25 cellular contexts compared by ENCODE assay signal in the genomic region with DNA sequence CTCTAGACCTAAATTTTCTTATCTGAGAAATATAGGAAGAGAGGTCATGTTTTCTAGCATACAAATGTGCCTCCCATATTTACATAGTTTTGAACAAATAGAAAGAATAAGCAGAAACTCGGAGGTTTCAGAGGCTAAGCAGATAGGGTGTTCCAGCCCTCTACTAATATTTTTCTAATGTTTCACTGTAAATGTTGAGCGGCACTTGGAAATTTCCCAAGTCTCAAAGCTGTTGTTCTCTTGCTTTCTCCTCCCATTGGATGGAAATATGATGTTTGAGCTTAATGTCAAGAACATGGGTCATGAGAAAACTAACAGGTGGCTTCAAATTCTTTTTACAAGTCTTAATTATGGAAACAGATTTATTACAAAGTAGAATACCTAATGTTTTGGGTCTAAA. TPM values are rescaled to one million over a fixed set of nuclear protein-coding genes. Genes with fewer than 3 reads are reported as not detected.
DNase-seq lines count a peak whose midpoint lies in the region; ATAC-seq, FAIRE-seq and TF ChIP-seq lines count a peak whose summit lies in the region.
"Had no signal": no experiment of that assay in that cellular context is flagged by ENCODE, and none has a peak within 500 bp of the region (broad histone marks: within the 10 kb centered on the region; RNA-seq: fewer than 3 reads in every experiment).

No MANE protein-coding gene starts in this region.

- H3K27ac ChIP-seq in HepG2 (ENCODE audit: extremely low read length, insufficient read depth, low read length), result no peak overlapping the region
- H3K27ac ChIP-seq in right lobe of liver, result no peak overlapping the region
- no peak overlapping the region for H3K27ac ChIP-seq in hepatocyte
- H3K27ac ChIP-seq in pancreas, result peak overlapping the region; percentile 27 to 86 (median 82)
- H3K27ac ChIP-seq: BLaER1 treated with 17β-estradiol and CSF1 and Interleukin-3, amounts not matched to agents 10 nM and 100 nM had no signal

- no peaks in the 10 kb centered on the region for H3K9me2 ChIP-seq in hepatocyte (replicated peaks; ENCODE audit: insufficient read depth)

- no peak overlapping the region for H3K4me2 ChIP-seq in HepG2 (ENCODE audit: low read depth, low read length)
- peak overlapping the region; percentile 63 for H3K4me2 ChIP-seq in hepatocyte
- H3K4me2 ChIP-seq: BLaER1 treated with 17β-estradiol and CSF1 and Interleukin-3, amounts not matched to agents 10 nM and 100 nM; GM23338 had no signal

- H3K9me3 ChIP-seq in HepG2 (ENCODE audit: low read length), result no peaks in the 10 kb centered on the region
- no peaks in the 10 kb centered on the region for H3K9me3 ChIP-seq in right lobe of liver
- no peaks in the 10 kb centered on the region for H3K9me3 ChIP-seq in hepatocyte (ENCODE audit: low read depth)
- no peaks in the 10 kb centered on the region for H3K9me3 ChIP-seq in pancreas
- H3K9me3 ChIP-seq: BE2C; BLaER1 treated with 17β-estradiol and CSF1 and Interleukin-3, amounts not matched to agents 10 nM and 100 nM had no signal

- H3K4me1 ChIP-seq in HepG2 (ENCODE audit: insufficient read depth, low read length), result peaks cover 22% of the 10 kb centered on the region
- H3K4me1 ChIP-seq in right lobe of liver, result peaks cover 0 to 19% (median 6%) of the 10 kb centered on the region in 4 donors
- peaks cover 4% of the 10 kb centered on the region for H3K4me1 ChIP-seq in hepatocyte (ENCODE audit: insufficient read depth)
- H3K4me1 ChIP-seq in pancreas, result peaks cover 0 to 3% (median 0%) of the 10 kb centered on the region in 3 donors
- H3K4me1 ChIP-seq: BE2C had no signal

- no peak for TF ChIP-seq RAD21 in HepG2 (CRISPR knock-in tag; IDR thresholded peaks at IDR 0.05)

- CTCF ChIA-PET in HepG2 (lab: Yijun Ruan, JAX; ENCODE audit: low intra/inter-chr PET ratio, low total read pairs), result no interaction called here

- intact Hi-C loops in HepG2 (cut with micrococcal nuclease; ENCODE audit: unreplicated experiment) (no loop called here), right lobe of liver (cut with DNase I) (no loop called here), pancreas (cut with DNase I) (no loop called here)

- TF ChIP-seq POLR2A in HepG2 (IDR thresholded peaks at IDR 0.05; ENCODE audit: insufficient read depth in 1 of 2, low read depth in 2 of 2, low read length in 2 of 2), result no peak
- no peak for TF ChIP-seq POLR2A in right lobe of liver (IDR thresholded peaks at IDR 0.05)

- peak in 1 of 2 experiments; percentile 32; a peak in 1 of 4 replicates for TF ChIP-seq EP300 in HepG2 (IDR thresholded peaks at IDR 0.05; ENCODE audit: low read depth in 2 of 2, low read length in 2 of 2)
- TF ChIP-seq EP300 in HepG2 (CRISPR knock-in tag; IDR thresholded peaks at IDR 0.05; ENCODE audit: borderline replicate concordance), result no peak

- DNase-seq in HepG2 (ENCODE audit: low spot score), result no peak
- no peak for DNase-seq in right lobe of liver
- no peak for DNase-seq in hepatocyte (ENCODE audit: low spot score)
- peak in 1 of 6 donors; percentile 45 for DNase-seq in pancreas
- no peak for DNase-seq in Ammon's horn (ENCODE audit: low spot score)
- DNase-seq: BE2C; CD4-positive, alpha-beta T cell; CD8-positive, alpha-beta memory T cell; DMS 273 treated with DMSO at 0.1 percent for 48 hours; DMS79; EL; GDM1; H9 had no signal

- TF ChIP-seq CTCF in HepG2 (CRISPR knock-in tag; IDR thresholded peaks at IDR 0.05) (no peak), right lobe of liver (IDR thresholded peaks at IDR 0.05) (no peak), hepatocyte (IDR thresholded peaks at IDR 0.05; ENCODE audit: poor library complexity) (no peak), pancreas (IDR thresholded peaks at IDR 0.05) (no peak)

- in situ Hi-C loops in HepG2 (cut with HindIII; ENCODE audit: extremely low pct_ligation_motif_present, low pct_unique_long_range_greater_than_20kb), result no loop called here

- H2AFZ ChIP-seq in HepG2 (ENCODE audit: low read length) (no peak overlapping the region), hepatocyte (no peak overlapping the region)
- H2AFZ ChIP-seq: GM23338 had no signal

- H3K9ac ChIP-seq in HepG2 (ENCODE audit: insufficient read depth, low read depth, low read length), result no peak overlapping the region
- H3K9ac ChIP-seq: BLaER1 treated with 17β-estradiol and CSF1 and Interleukin-3, amounts not matched to agents 10 nM and 100 nM had no signal

- POLR2A ChIA-PET in HepG2 (lab: Yijun Ruan, JAX), result interaction anchor here (1.6 kb wide), 1 partner anchor 12 kb away, joined by 5 read pairs; no protein-coding TSS in a partner anchor

- H3K36me3 ChIP-seq in HepG2 (replicated peaks in 1 of 2; ENCODE audit: control insufficient read depth in 1 of 2, insufficient read depth in 2 of 2, low read length in 2 of 2), result no peaks in the 10 kb centered on the region
- no peaks in the 10 kb centered on the region for H3K36me3 ChIP-seq in right lobe of liver
- H3K36me3 ChIP-seq in hepatocyte (replicated peaks; ENCODE audit: insufficient read depth, low read depth), result no peaks in the 10 kb centered on the region
- H3K36me3 ChIP-seq in pancreas, result peaks cover 0 to 57% (median 0%) of the 10 kb centered on the region in 3 donors
- H3K36me3 ChIP-seq: BE2C; BLaER1 treated with 17β-estradiol and CSF1 and Interleukin-3, amounts not matched to agents 10 nM and 100 nM had no signal

- no peak for ATAC-seq in HepG2
- ATAC-seq in right lobe of liver, result no peak
- peak in 3 of 4 donors; percentile 3 to 27 (median 7) for ATAC-seq in pancreas
- ATAC-seq in HG02642 (IDR thresholded peaks at IDR 0.05; ENCODE audit: poor library complexity, unreplicated experiment), result no peak
- no peak for ATAC-seq in HG02759 (IDR thresholded peaks at IDR 0.05; ENCODE audit: unreplicated experiment)
- ATAC-seq: GM12878, GM23338, HCT116 had no signal

- no peaks in the 10 kb centered on the region for H3K79me2 ChIP-seq in HepG2 (ENCODE audit: insufficient read depth, low read length)
- H3K79me2 ChIP-seq in hepatocyte, result peaks cover 35% of the 10 kb centered on the region

- no peak overlapping the region for H3K4me3 ChIP-seq in HepG2 (replicated peaks in 1 of 3; ENCODE audit: insufficient read depth in 1 of 3, low read depth in 2 of 3, low read length in 3 of 3)
- H3K4me3 ChIP-seq in right lobe of liver, result no peak overlapping the region
- no peak overlapping the region for H3K4me3 ChIP-seq in hepatocyte
- peak overlapping the region; percentile 3 to 53 (median 46) for H3K4me3 ChIP-seq in pancreas
- H3K4me3 ChIP-seq: BLaER1 treated with 17β-estradiol and CSF1 and Interleukin-3, amounts not matched to agents 10 nM and 100 nM; GM12878; GM23338 had no signal

- H3K27me3 ChIP-seq in HepG2 (ENCODE audit: control insufficient read depth in 1 of 2, insufficient read depth in 2 of 2, low read length in 2 of 2), result peaks cover 0 to 20% of the 10 kb centered on the region in 2 experiments; a peak in 3 of 5 replicates
- no peaks in the 10 kb centered on the region for H3K27me3 ChIP-seq in right lobe of liver
- H3K27me3 ChIP-seq in hepatocyte, result peaks cover 2% of the 10 kb centered on the region
- H3K27me3 ChIP-seq in pancreas, result no peaks in the 10 kb centered on the region
- H3K27me3 ChIP-seq: BLaER1 treated with 17β-estradiol and CSF1 and Interleukin-3, amounts not matched to agents 10 nM and 100 nM had no signal

- no peak for FAIRE-seq in HepG2 (lab: Jason Lieb, UNC)
- FAIRE-seq in pancreas (lab: Jason Lieb, UNC), result no peak
- FAIRE-seq: A204.1, D721Med, GM12878, GM19239 had no signal

- 8% methylated on average over 2 of the region's 2 CpGs for WGBS in HepG2 (ENCODE audit: low lambda C conversion rate)
- WGBS in right lobe of liver (ENCODE audit: insufficient coverage, low coverage, low lambda C conversion rate, missing lambda C conversion rate), result 30% methylated on average over 2 of the region's 2 CpGs
- 58% methylated on average over 2 of the region's 2 CpGs for WGBS in hepatocyte (ENCODE audit: low lambda C conversion rate, missing lambda C conversion rate)
- WGBS in pancreas, 2 donors, result 15 to 24% methylated on average over 2 of the region's 2 CpGs

- no peaks in the 10 kb centered on the region for H4K20me1 ChIP-seq in HepG2 (ENCODE audit: insufficient read depth, low read length)
- H4K20me1 ChIP-seq in hepatocyte (ENCODE audit: insufficient read depth, poor library complexity, severe bottlenecking), result no peaks in the 10 kb centered on the region
- H4K20me1 ChIP-seq: BLaER1 treated with 17β-estradiol and CSF1 and Interleukin-3, amounts not matched to agents 10 nM and 100 nM had no signal

- BruUV-seq in HepG2 (replicated peaks; lab: Mats Ljungman, UMichigan), result no TSS peak

RNA-seq across cellular contexts. Expression of a gene that starts 5.1 kb away (rescaled TPM):
- total RNA-seq in HepG2 (2016; rRNA removed; fragmentation: Illumina TruSeq; extraction: Trizol) (12.1 and 14.7 TPM in 2 replicates), right lobe of liver (100 to 1,000 TPM in 3 of 6 experiments, 10 to 100 TPM in 3; 11.9 to 823 (median 161) TPM), hepatocyte (988 and 1,467 TPM in 2 replicates), pancreas (over 10,000 TPM; 18,043 to 26,066 (median 20,523) TPM)
- 5.9 and 13.9 TPM in 2 replicates for total RNA-seq in HepG2 (2016; cell fraction: cytosol; rRNA removed; fragmentation: Illumina TruSeq; extraction: Trizol; ENCODE audit: low read depth)
- total RNA-seq in HepG2 (2016; cell fraction: insoluble cytoplasmic fraction; rRNA removed; fragmentation: Illumina TruSeq; extraction: Trizol), result 11.2 and 17.2 TPM in 2 replicates
- total RNA-seq in HepG2 (2016; cell fraction: membrane; rRNA removed; fragmentation: Illumina TruSeq; extraction: Trizol), result 6.5 and 7.8 TPM in 2 replicates
- total RNA-seq in HepG2 (2016; cell fraction: nucleus; rRNA removed; fragmentation: Illumina TruSeq; extraction: Trizol), result 12.0 and 15.7 TPM in 2 replicates
- polyA plus RNA-seq in HepG2 (2011; rRNA removed) (17.1 and 27.5 TPM in 2 replicates), hepatocyte (2,511 and 2,947 TPM in 2 replicates), pancreas (over 10,000 TPM in 1 of 2 donors, 1,000 to 10,000 TPM in 1; 5,539 to 23,743 TPM)
- polyA plus RNA-seq in HepG2 (2011; cell fraction: cytosol; rRNA removed), result 16.9 and 24.8 TPM in 2 replicates
- 1.2 and 10.2 TPM in 2 replicates for polyA plus RNA-seq in HepG2 (2011; cell fraction: nucleus; rRNA removed)
- 6.0 and 22.0 TPM in 2 replicates for polyA plus RNA-seq in HepG2 (2012)
- polyA plus RNA-seq in HepG2 (2016; cell fraction: cytosol; fragmentation: Illumina TruSeq; extraction: Trizol; ENCODE audit: low read depth), result 5.1 and 7.9 TPM in 2 replicates
- 5.7 and 6.0 TPM in 2 replicates for polyA plus RNA-seq in HepG2 (2016; cell fraction: insoluble cytoplasmic fraction; fragmentation: Illumina TruSeq; extraction: Trizol; ENCODE audit: low read depth)
- polyA plus RNA-seq in HepG2 (2016; cell fraction: membrane; fragmentation: Illumina TruSeq; extraction: Trizol; ENCODE audit: low read depth), result 5.1 TPM in 2 replicates
- polyA plus RNA-seq in HepG2 (2016; cell fraction: nucleus; fragmentation: Illumina TruSeq; extraction: Trizol; ENCODE audit: insufficient read depth, low read depth), result 11.9 and 13.9 TPM in 2 replicates
- 3.9 TPM in 1 of 2 replicates, not detected in the other for polyA minus RNA-seq in HepG2 (2011; rRNA and poly(A)+ RNA removed; ENCODE audit: low replicate concordance)
- 0.88 and 5.3 TPM in 2 replicates for polyA minus RNA-seq in HepG2 (2011; cell fraction: cytosol; rRNA and poly(A)+ RNA removed)
- polyA minus RNA-seq in HepG2 (2011; cell fraction: nucleus; rRNA and poly(A)+ RNA removed), result 1.1 and 1.5 TPM in 2 replicates
- total RNA-seq: CD4-positive, alpha-beta T cell; CD8-positive, alpha-beta memory T cell; GM23338; H4 had no signal
- polyA plus RNA-seq: AG04450; CD14-positive monocyte; CD8-positive, alpha-beta memory T cell; GM12878 had no signal

RNA-seq across cellular contexts. Expression of a gene that starts 43.8 kb away (rescaled TPM):
- total RNA-seq in HepG2 (2016; rRNA removed; fragmentation: Illumina TruSeq; extraction: Trizol) (1.9 and 2.1 TPM in 2 replicates), right lobe of liver (under 1 TPM; 0.07 to 0.56 (median 0.31) TPM), hepatocyte (4.3 and 6.1 TPM in 2 replicates), pancreas (1 to 10 TPM in 1 of 6 donors, under 1 TPM in 5; 0.19 to 1.3 (median 0.67) TPM)
- 0.18 and 0.61 TPM in 2 replicates for total RNA-seq in HepG2 (2016; cell fraction: cytosol; rRNA removed; fragmentation: Illumina TruSeq; extraction: Trizol; ENCODE audit: low read depth)
- total RNA-seq in HepG2 (2016; cell fraction: insoluble cytoplasmic fraction; rRNA removed; fragmentation: Illumina TruSeq; extraction: Trizol), result 1.6 and 3.4 TPM in 2 replicates
- total RNA-seq in HepG2 (2016; cell fraction: membrane; rRNA removed; fragmentation: Illumina TruSeq; extraction: Trizol), result 1.6 and 1.9 TPM in 2 replicates
- 1.6 and 1.8 TPM in 2 replicates for total RNA-seq in HepG2 (2016; cell fraction: nucleus; rRNA removed; fragmentation: Illumina TruSeq; extraction: Trizol)
- polyA plus RNA-seq in HepG2 (2011; rRNA removed) (0.04 TPM in 2 replicates), hepatocyte (1.4 and 3.8 TPM in 2 replicates), pancreas (1 to 10 TPM in 1 of 2 donors, under 1 TPM in 1; 0.53 to 2.6 TPM)
- 0.01 and 0.03 TPM in 2 replicates for polyA plus RNA-seq in HepG2 (2011; cell fraction: cytosol; rRNA removed)
- polyA plus RNA-seq in HepG2 (2011; cell fraction: nucleus; rRNA removed), result 0.05 TPM in 1 of 2 replicates, not detected in the other
- polyA plus RNA-seq in HepG2 (2012), result 0.20 and 0.34 TPM in 2 replicates
- polyA plus RNA-seq in HepG2 (2016; cell fraction: cytosol; fragmentation: Illumina TruSeq; extraction: Trizol; ENCODE audit: low read depth), result 0.22 and 0.36 TPM in 2 replicates
- 1.9 and 2.1 TPM in 2 replicates for polyA plus RNA-seq in HepG2 (2016; cell fraction: insoluble cytoplasmic fraction; fragmentation: Illumina TruSeq; extraction: Trizol; ENCODE audit: low read depth)
- polyA plus RNA-seq in HepG2 (2016; cell fraction: membrane; fragmentation: Illumina TruSeq; extraction: Trizol; ENCODE audit: low read depth), result 0.56 and 0.71 TPM in 2 replicates
- polyA plus RNA-seq in HepG2 (2016; cell fraction: nucleus; fragmentation: Illumina TruSeq; extraction: Trizol; ENCODE audit: insufficient read depth, low read depth), result 1.00 and 2.7 TPM in 2 replicates
- not detected in 2 replicates for polyA minus RNA-seq in HepG2 (2011; rRNA and poly(A)+ RNA removed; ENCODE audit: low replicate concordance)
- polyA minus RNA-seq in HepG2 (2011; cell fraction: cytosol; rRNA and poly(A)+ RNA removed), result 0.10 TPM in 1 of 2 replicates, not detected in the other
- polyA minus RNA-seq in HepG2 (2011; cell fraction: nucleus; rRNA and poly(A)+ RNA removed), result 0.13 and 0.25 TPM in 2 replicates

RNA-seq across cellular contexts. Expression of a gene that starts 52.2 kb away (rescaled TPM):
- not detected in 2 replicates for total RNA-seq in HepG2 (2016; rRNA removed; fragmentation: Illumina TruSeq; extraction: Trizol)
- total RNA-seq in HepG2 (2016; cell fraction: cytosol; rRNA removed; fragmentation: Illumina TruSeq; extraction: Trizol; ENCODE audit: low read depth), result not detected in 2 replicates
- not detected in 2 replicates for total RNA-seq in HepG2 (2016; cell fraction: insoluble cytoplasmic fraction; rRNA removed; fragmentation: Illumina TruSeq; extraction: Trizol)
- total RNA-seq in HepG2 (2016; cell fraction: membrane; rRNA removed; fragmentation: Illumina TruSeq; extraction: Trizol), result not detected in 2 replicates
- total RNA-seq in HepG2 (2016; cell fraction: nucleus; rRNA removed; fragmentation: Illumina TruSeq; extraction: Trizol), result not detected in 2 replicates
- not detected in 2 replicates for polyA plus RNA-seq in HepG2 (2011; rRNA removed)
- polyA plus RNA-seq in HepG2 (2011; cell fraction: cytosol; rRNA removed), result not detected in 2 replicates
- not detected in 2 replicates for polyA plus RNA-seq in HepG2 (2011; cell fraction: nucleus; rRNA removed)
- not detected in 2 replicates for polyA plus RNA-seq in HepG2 (2012)
- not detected in 2 replicates for polyA plus RNA-seq in HepG2 (2016; cell fraction: cytosol; fragmentation: Illumina TruSeq; extraction: Trizol; ENCODE audit: low read depth)
- not detected in 2 replicates for polyA plus RNA-seq in HepG2 (2016; cell fraction: insoluble cytoplasmic fraction; fragmentation: Illumina TruSeq; extraction: Trizol; ENCODE audit: low read depth)
- not detected in 2 replicates for polyA plus RNA-seq in HepG2 (2016; cell fraction: membrane; fragmentation: Illumina TruSeq; extraction: Trizol; ENCODE audit: low read depth)
- not detected in 2 replicates for polyA plus RNA-seq in HepG2 (2016; cell fraction: nucleus; fragmentation: Illumina TruSeq; extraction: Trizol; ENCODE audit: insufficient read depth, low read depth)
- polyA minus RNA-seq in HepG2 (2011; rRNA and poly(A)+ RNA removed; ENCODE audit: low replicate concordance), result not detected in 2 replicates
- polyA minus RNA-seq in HepG2 (2011; cell fraction: cytosol; rRNA and poly(A)+ RNA removed), result not detected in 2 replicates
- not detected in 2 replicates for polyA minus RNA-seq in HepG2 (2011; cell fraction: nucleus; rRNA and poly(A)+ RNA removed)
- total RNA-seq in right lobe of liver, result not detected
- 32.0 and 33.6 TPM in 2 replicates for total RNA-seq in hepatocyte
- polyA plus RNA-seq in hepatocyte, result 70.6 and 84.7 TPM in 2 replicates
- under 1 TPM in 2 of 6 donors, not detected in 4; 0.24 to 0.76 TPM for total RNA-seq in pancreas
- polyA plus RNA-seq in pancreas, result not detected
- total RNA-seq: CD4-positive, alpha-beta T cell; CD8-positive, alpha-beta memory T cell; GM12878; H4 had no signal
- polyA plus RNA-seq: AG04450; CD8-positive, alpha-beta memory T cell had no signal

Comparison
In these comparisons a context has a peak if more than half of its experiments do, and no peak if none do; other contexts are left out.
1. ATAC-seq: peak in pancreas (3 of 4); none in HepG2 (single experiment), right lobe of liver (0 of 4), HG02642 (single experiment) and HG02759 (single experiment).
2. H3K27ac ChIP-seq: peak in pancreas (4 of 4); none in HepG2 (single experiment), right lobe of liver (0 of 3) and hepatocyte (single experiment).
3. H3K4me3 ChIP-seq: peak in pancreas (4 of 4); none in HepG2 (0 of 3), right lobe of liver (0 of 3) and hepatocyte (single experiment).
4. RNA of a gene that starts 5.1 kb away (total RNA-seq): 18,043 to 26,066 TPM in pancreas; 988 to 1,467 TPM in hepatocyte, 11.9 to 823 TPM in right lobe of liver and 5.9 to 17.2 TPM in HepG2; every median in the first group is over 10 times any median in the second.
5. RNA of a gene that starts 52.2 kb away (total RNA-seq): 32.0 to 33.6 TPM in hepatocyte; 0.24 to 0.76 TPM in pancreas, not detected in HepG2 and not detected in right lobe of liver; every median in the first group is over 10 times any median in the second.